30 cellular contexts compared by ENCODE assay signal in the genomic region with DNA sequence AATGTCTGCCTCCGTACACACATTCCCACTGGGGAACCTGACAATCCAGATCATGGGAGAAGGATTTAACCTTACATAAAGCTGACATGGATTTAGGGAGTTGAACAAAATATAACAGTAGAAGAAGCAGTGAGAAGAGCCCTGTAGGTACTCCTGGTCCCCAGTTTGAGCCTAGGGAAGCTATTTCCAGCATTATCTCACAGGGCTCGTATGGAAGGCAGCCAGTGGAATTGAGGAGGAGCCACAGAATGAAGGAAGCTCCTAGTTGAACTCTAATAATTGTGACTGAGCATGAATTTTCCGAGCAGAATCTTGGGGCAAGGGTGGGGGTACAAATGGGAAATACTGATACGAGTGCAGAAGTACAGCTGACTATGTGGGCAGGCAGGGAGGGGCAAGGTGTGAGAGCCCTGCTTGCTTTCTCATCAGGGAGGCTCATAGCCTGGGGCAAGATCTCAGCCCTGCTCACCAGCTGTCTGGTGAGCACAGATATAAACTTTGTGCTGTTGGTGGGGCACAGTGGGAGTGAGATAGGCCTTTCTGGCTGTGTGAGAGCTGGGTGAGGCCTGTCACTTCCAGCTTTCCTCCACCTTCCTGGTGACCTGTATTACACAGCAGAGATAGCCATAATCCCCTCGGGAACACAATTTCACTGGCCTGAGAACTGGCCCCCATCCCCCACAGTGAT.
DNase-seq lines count a peak whose midpoint lies in the region; ATAC-seq and TF ChIP-seq lines count a peak whose summit lies in the region.
"Had no signal": no experiment of that assay in that cellular context is flagged by ENCODE, and none has a peak within 500 bp of the region (broad histone marks: within the 10 kb centered on the region; RNA-seq: fewer than 3 reads in every experiment).

No MANE protein-coding gene starts in this region.

- 69 to 79% methylated on average over 5 of the region's 5 CpGs for WGBS in endodermal cell (ENCODE audit: insufficient coverage in 1 of 2, insufficient read length in 1 of 2), 2 experiments

- no peaks in the 10 kb centered on the region for H3K27me3 Mint-ChIP-seq in endodermal cell (ENCODE audit: insufficient read depth)

- H3K9ac ChIP-seq in NT2/D1 (ENCODE audit: insufficient read length, low read depth) (no peak overlapping the region), endodermal cell (ENCODE audit: extremely low read depth, low read length, poor library complexity, severe bottlenecking) (peak overlapping the region; percentile 16)
- H3K9ac ChIP-seq: neural progenitor cell, parathyroid adenoma had no signal

- no peak overlapping the region for H3K4me3 Mint-ChIP-seq in endodermal cell
- H3K4me3 Mint-ChIP-seq: activated CD4-positive, alpha-beta T cell treated with anti-CD3 and anti-CD28 coated beads for 36 hours; activated CD8-positive, alpha-beta T cell treated with anti-CD3 and anti-CD28 coated beads, Interleukin-2, amount 10 ng/mL, durations not matched to agents 7 days and 5 days; activated T-helper 17 cell treated with anti-CD3 and anti-CD28 coated beads, Interleukin-2, amount 50 U/mL, for 72 hours; brain; neural progenitor cell; T-helper 2 cell treated with Interferon-gamma antibody and Interleukin-4, amounts not matched to agents 5 μg/mL and 100 μg/mL, for 36 hours had no signal

- no peaks in the 10 kb centered on the region for H3K4me1 ChIP-seq in BE2C
- no peaks in the 10 kb centered on the region for H3K4me1 ChIP-seq in NT2/D1 (ENCODE audit: insufficient read depth, insufficient read length)
- peaks cover 15% of the 10 kb centered on the region for H3K4me1 ChIP-seq in endodermal cell (ENCODE audit: control insufficient read depth, insufficient read depth, low read length)
- H3K4me1 ChIP-seq: gastroesophageal sphincter, neural progenitor cell, parathyroid adenoma, suprapubic skin had no signal

- H3K36me3 ChIP-seq in BE2C (no peaks in the 10 kb centered on the region), NT2/D1 (ENCODE audit: insufficient read depth, insufficient read length, low read length) (no peaks in the 10 kb centered on the region), endodermal cell (ENCODE audit: control insufficient read depth, insufficient read depth, low read length) (no peaks in the 10 kb centered on the region)
- H3K36me3 ChIP-seq: gastroesophageal sphincter, neural progenitor cell, suprapubic skin had no signal

- no peak overlapping the region for H3K27ac ChIP-seq in endodermal cell (ENCODE audit: low read depth, low read length)
- H3K27ac ChIP-seq: 22Rv1, C4-2B, gastroesophageal sphincter, hepatocyte, neural progenitor cell, parathyroid adenoma, suprapubic skin had no signal

- H3K36me3 Mint-ChIP-seq in endodermal cell (ENCODE audit: low read depth), result no peaks in the 10 kb centered on the region
- H3K36me3 Mint-ChIP-seq: brain, neural progenitor cell had no signal

- peak overlapping the region; percentile 37 for H3K27ac Mint-ChIP-seq in endodermal cell
- H3K27ac Mint-ChIP-seq: activated CD4-positive, alpha-beta T cell treated with anti-CD3 and anti-CD28 coated beads for 36 hours; activated CD8-positive, alpha-beta T cell treated with anti-CD3 and anti-CD28 coated beads, Interleukin-2, amount 10 ng/mL, durations not matched to agents 7 days and 5 days; activated T-helper 17 cell treated with anti-CD3 and anti-CD28 coated beads, Interleukin-2, amount 50 U/mL, for 72 hours; neural progenitor cell; T-helper 2 cell treated with Interferon-gamma antibody and Interleukin-4, amounts not matched to agents 5 μg/mL and 100 μg/mL, for 36 hours had no signal

- DNase-seq in DMS 273 (lab: John Stamatoyannopoulos, UW; ENCODE audit: unreplicated experiment) (peak; percentile 18), DMS 273 treated with DMSO at 0.1 percent for 48 hours (lab: John Stamatoyannopoulos, UW) (no peak), BE2C (peak; percentile 17), NT2/D1 (ENCODE audit: low read depth, low spot score) (peak; percentile 3), endodermal cell (peak; percentile 76), NOMO-1 (lab: John Stamatoyannopoulos, UW; ENCODE audit: unreplicated experiment in 2 of 2) (no peak)
- DNase-seq: activated CD4-positive, alpha-beta T cell treated with anti-CD3 and anti-CD28 coated beads for 36 hours; activated CD8-positive, alpha-beta T cell treated with anti-CD3 and anti-CD28 coated beads, Interleukin-2, amount 10 ng/mL, durations not matched to agents 7 days and 5 days; activated naive CD4-positive, alpha-beta T cell treated with anti-CD3 and anti-CD28 coated beads, Interleukin-2, amount 50 U/mL, for 16 hours; Calu3; dorsolateral prefrontal cortex; IMR-90; NCI-H1092; NCI-H1930; NCI-H774; SHP77; stimulated activated naive CD4-positive, alpha-beta T cell had no signal

- H3K9me3 ChIP-seq in BE2C, result no peaks in the 10 kb centered on the region
- H3K9me3 ChIP-seq in NT2/D1 (ENCODE audit: insufficient read depth, low read length), result no peaks in the 10 kb centered on the region; the same call in 1 of the 2 replicates
- peaks cover 12% of the 10 kb centered on the region for H3K9me3 ChIP-seq in endodermal cell (ENCODE audit: control insufficient read depth, low read length)

- peaks cover 29% of the 10 kb centered on the region for H3K4me1 Mint-ChIP-seq in endodermal cell
- H3K4me1 Mint-ChIP-seq: activated CD4-positive, alpha-beta T cell treated with anti-CD3 and anti-CD28 coated beads for 36 hours; activated T-helper 17 cell treated with anti-CD3 and anti-CD28 coated beads, Interleukin-2, amount 50 U/mL, for 72 hours; brain had no signal

- no peak overlapping the region for H3K4me3 ChIP-seq in BE2C (ENCODE audit: low read depth, low read length)
- no peak overlapping the region for H3K4me3 ChIP-seq in NT2/D1 (ENCODE audit: insufficient read length, low read depth)
- peak overlapping the region; percentile 34 for H3K4me3 ChIP-seq in endodermal cell (ENCODE audit: low read length)
- H3K4me3 ChIP-seq: dorsolateral prefrontal cortex, gastroesophageal sphincter, hepatocyte, neural progenitor cell, smooth muscle cell, suprapubic skin had no signal

- peaks cover 20% of the 10 kb centered on the region for H3K9me3 Mint-ChIP-seq in endodermal cell

- H3K27me3 ChIP-seq in BE2C (no peaks in the 10 kb centered on the region; the same call in 1 of the 2 replicates), NT2/D1 (ENCODE audit: insufficient read depth, insufficient read length) (no peaks in the 10 kb centered on the region), endodermal cell (ENCODE audit: control insufficient read depth, insufficient read depth, low read length, poor library complexity, severe bottlenecking) (no peaks in the 10 kb centered on the region)
- H3K27me3 ChIP-seq: dorsolateral prefrontal cortex, gastroesophageal sphincter, hepatocyte, neural progenitor cell, suprapubic skin had no signal

- TF ChIP-seq CTCF in BE2C (IDR thresholded peaks at IDR 0.05; ENCODE audit: low read depth, low read length), result no peak
- TF ChIP-seq CTCF in endodermal cell (conservative IDR thresholded peaks at IDR 0.05), result no peak

- no peak for ATAC-seq in HG02588 (IDR thresholded peaks at IDR 0.05; ENCODE audit: unreplicated experiment)
- ATAC-seq in HG02970 (IDR thresholded peaks at IDR 0.05; ENCODE audit: low FRiP score, unreplicated experiment), result no peak
- ATAC-seq: activated CD4-positive, alpha-beta T cell treated with anti-CD3 and anti-CD28 coated beads for 36 hours; activated CD8-positive, alpha-beta T cell treated with anti-CD3 and anti-CD28 coated beads, Interleukin-2, amount 10 ng/mL, durations not matched to agents 7 days and 5 days; activated T-helper 17 cell treated with anti-CD3 and anti-CD28 coated beads, Interleukin-2, amount 50 U/mL, for 72 hours; gastroesophageal sphincter had no signal

Comparison
In these comparisons a context has a peak if more than half of its experiments do, and no peak if none do; other contexts are left out.
1. DNase-seq: peak in DMS 273 (single experiment), BE2C (single experiment), NT2/D1 (single experiment) and endodermal cell (single experiment); none in DMS 273 treated with DMSO at 0.1 percent for 48 hours (single experiment) and NOMO-1 (0 of 2).